In genomic region chr3:71753716-71754609, GRCh38 we compare ENCODE assay signal across 8 cellular contexts. TPM values are rescaled to one million over a fixed set of nuclear protein-coding genes. Genes with fewer than 3 reads are reported as not detected.
A peak's percentile ranks its signal among the peaks of the same experiment; 100 is the strongest.
DNase-seq lines count a peak whose midpoint lies in the region; ATAC-seq and TF ChIP-seq lines count a peak whose summit lies in the region.

Gene GPR27, plus strand, starts transcription at chr3:71753855. Its CDS starts 195 bp downstream, at chr3:71754050.

- POLR2A ChIA-PET in activated CD8-positive, alpha-beta T cell treated with anti-CD3 and anti-CD28 coated beads, Interleukin-2, amount 10 ng/mL, durations not matched to agents 7 days and 5 days (lab: Charles Lee): no interaction called here

- no peak within 1 kb of the TSS for H3K27ac Mint-ChIP-seq in activated CD8-positive, alpha-beta T cell treated with anti-CD3 and anti-CD28 coated beads, Interleukin-2, amount 10 ng/mL, durations not matched to agents 7 days and 5 days
- no peak within 1 kb of the TSS for H3K27ac Mint-ChIP-seq in nephron progenitor cell

- no peak for TF ChIP-seq CTCF in nephron progenitor cell (IDR thresholded peaks at IDR 0.05)

- H3K36me3 Mint-ChIP-seq in activated CD8-positive, alpha-beta T cell treated with anti-CD3 and anti-CD28 coated beads, Interleukin-2, amount 10 ng/mL, durations not matched to agents 7 days and 5 days (ENCODE audit: low read depth): no peaks in the 10 kb centered on the region
- peaks cover 9% of the 10 kb centered on the region for H3K36me3 Mint-ChIP-seq in nephron progenitor cell (ENCODE audit: low read depth)

- peak; percentile 69 for DNase-seq in activated CD8-positive, alpha-beta memory T cell treated with anti-CD3 and anti-CD28 coated beads for 24 hours
- no peak for DNase-seq in activated CD8-positive, alpha-beta memory T cell treated with anti-CD3 and anti-CD28 coated beads, Interleukin-2, amount 50 U/mL, for 4 hours
- no peak for DNase-seq in activated CD8-positive, alpha-beta T cell treated with anti-CD3 and anti-CD28 coated beads, Interleukin-2, amount 10 ng/mL, durations not matched to agents 7 days and 5 days
- peak; percentile 43 for DNase-seq in fibroblast of gingiva (ENCODE audit: low read depth)
- DNase-seq in nephron progenitor cell: peak; percentile 55

- peaks cover 52% of the 10 kb centered on the region for H3K27me3 Mint-ChIP-seq in activated CD8-positive, alpha-beta T cell treated with anti-CD3 and anti-CD28 coated beads, Interleukin-2, amount 10 ng/mL, durations not matched to agents 7 days and 5 days (ENCODE audit: low read depth)
- peaks cover 81% of the 10 kb centered on the region for H3K27me3 Mint-ChIP-seq in nephron progenitor cell (ENCODE audit: low read depth, poor library complexity)

- peak within 1 kb of the TSS; percentile 45 for H3K4me3 Mint-ChIP-seq in activated CD8-positive, alpha-beta T cell treated with anti-CD3 and anti-CD28 coated beads, Interleukin-2, amount 10 ng/mL, durations not matched to agents 7 days and 5 days
- H3K4me3 Mint-ChIP-seq in nephron progenitor cell: peak within 1 kb of the TSS; percentile 84

- H3K4me1 Mint-ChIP-seq in activated CD8-positive, alpha-beta T cell treated with anti-CD3 and anti-CD28 coated beads, Interleukin-2, amount 10 ng/mL, durations not matched to agents 7 days and 5 days (ENCODE audit: low read depth): no peaks in the 10 kb centered on the region
- H3K4me1 Mint-ChIP-seq in nephron progenitor cell: peaks cover 21% of the 10 kb centered on the region

- peak; percentile 62 for ATAC-seq in activated CD8-positive, alpha-beta T cell treated with anti-CD3 and anti-CD28 coated beads, Interleukin-2, amount 10 ng/mL, durations not matched to agents 7 days and 5 days
- ATAC-seq in HG02970 (IDR thresholded peaks at IDR 0.05; ENCODE audit: low FRiP score, unreplicated experiment): no peak
- no peak for ATAC-seq in HG03439 (IDR thresholded peaks at IDR 0.05; ENCODE audit: unreplicated experiment)
- no peak for ATAC-seq in GM18861 (IDR thresholded peaks at IDR 0.05; ENCODE audit: unreplicated experiment)

- CTCF ChIA-PET in activated CD8-positive, alpha-beta T cell treated with anti-CD3 and anti-CD28 coated beads, Interleukin-2, amount 10 ng/mL, durations not matched to agents 7 days and 5 days (lab: Charles Lee): no interaction called here

- no peaks in the 10 kb centered on the region for H3K9me3 Mint-ChIP-seq in activated CD8-positive, alpha-beta T cell treated with anti-CD3 and anti-CD28 coated beads, Interleukin-2, amount 10 ng/mL, durations not matched to agents 7 days and 5 days (ENCODE audit: insufficient read depth)
- H3K9me3 Mint-ChIP-seq in nephron progenitor cell: peaks cover 20% of the 10 kb centered on the region

RNA-seq across cellular contexts. Expression of gene GPR27, which starts in this region (rescaled TPM):
- under 1 TPM; 0.37 to 0.40 TPM for total RNA-seq in activated CD8-positive, alpha-beta T cell treated with anti-CD3 and anti-CD28 coated beads, Interleukin-2, amount 10 ng/mL, durations not matched to agents 7 days and 5 days

Comparison
In these comparisons a context has a peak if more than half of its experiments do, and no peak if none do; other contexts are left out.
1. DNase-seq: peak in activated CD8-positive, alpha-beta memory T cell treated with anti-CD3 and anti-CD28 coated beads for 24 hours (single experiment), fibroblast of gingiva (single experiment) and nephron progenitor cell (single experiment); none in activated CD8-positive, alpha-beta memory T cell treated with anti-CD3 and anti-CD28 coated beads, Interleukin-2, amount 50 U/mL, for 4 hours (single experiment) and activated CD8-positive, alpha-beta T cell treated with anti-CD3 and anti-CD28 coated beads, Interleukin-2, amount 10 ng/mL, durations not matched to agents 7 days and 5 days (single experiment).
2. Peak in ATAC-seq in activated CD8-positive, alpha-beta T cell treated with anti-CD3 and anti-CD28 coated beads, Interleukin-2, amount 10 ng/mL, durations not matched to agents 7 days and 5 days; RNA of the gene not detected or under 1 TPM.